In genomic region chr6:43724914-43725642, GRCh38 we compare ENCODE assay signal across 8 cellular contexts. TPM values are rescaled to one million over a fixed set of nuclear protein-coding genes. Genes with fewer than 3 reads are reported as not detected.
DNase-seq lines count a peak whose midpoint lies in the region; ATAC-seq and TF ChIP-seq lines count a peak whose summit lies in the region.

No MANE protein-coding gene starts in this region.

- H3K9me3 ChIP-seq in DND-41 (ENCODE audit: insufficient read depth, low read length, severe bottlenecking), result peaks cover 3% of the 10 kb centered on the region

- H3K27ac Mint-ChIP-seq in activated B cell treated with CpG ODN at 0.5 μM for 24 hours, result peak overlapping the region; percentile 81

- no peak overlapping the region for H2AFZ ChIP-seq in DND-41 (ENCODE audit: low read depth, low read length)

- no peak overlapping the region for H3K9ac ChIP-seq in DND-41 (ENCODE audit: low read depth, low read length)

- no peaks in the 10 kb centered on the region for H3K36me3 Mint-ChIP-seq in activated B cell treated with CpG ODN at 0.5 μM for 24 hours (ENCODE audit: low read depth)

- CTCF ChIA-PET in activated B cell treated with CpG ODN at 0.5 μM for 24 hours (lab: Charles Lee), result interaction anchor here (0.9 to 5.1 kb wide), 13 partner anchors 10 to 355 kb away, joined by 3 to 27 read pairs (median 5); partner anchors contain the start of gene VEGFA

- peaks cover 11% of the 10 kb centered on the region for H3K27me3 ChIP-seq in DND-41 (ENCODE audit: insufficient read depth, low read length, poor library complexity)

- no peaks in the 10 kb centered on the region for H3K36me3 ChIP-seq in DND-41 (ENCODE audit: insufficient read depth, low read length)

- POLR2A ChIA-PET in activated B cell treated with CpG ODN at 0.5 μM for 24 hours (lab: Charles Lee), result interaction anchor here (0.5 to 1.8 kb wide), 11 partner anchors 10 to 1675 kb away, joined by 3 to 46 read pairs (median 4); partner anchors contain the start of genes GTPBP2, HSP90AB1 and VEGFA

- ATAC-seq in DND-41 (ENCODE audit: insufficient read depth, low read depth), result peak; percentile 87
- ATAC-seq in activated B cell treated with CpG ODN at 0.5 μM for 24 hours (ENCODE audit: low read depth), result peak; percentile 86
- peak; percentile 83 for ATAC-seq in stimulated activated naive CD8-positive, alpha-beta T cell treated with anti-CD3 and anti-CD28 coated beads, Interleukin-15, Interleukin-2, amounts not matched to agents 100 U/mL and 50 U/mL, for 24 hours

- H3K4me3 ChIP-seq in DND-41 (ENCODE audit: low read depth in 1 of 2, low read length in 2 of 2), result peak overlapping the region in 1 of 2 experiments; percentile 8; a peak in 1 of 4 replicates

- DNase-seq in DND-41, result peak; percentile 94
- DNase-seq in H4 (ENCODE audit: low spot score), result peak; percentile 99
- DNase-seq in NCI-H1105 (lab: John Stamatoyannopoulos, UW), result peak; percentile 78
- peak; percentile 59 for DNase-seq in activated B cell treated with CpG ODN at 0.5 μM for 24 hours
- peak; percentile 52 to 87 for DNase-seq in T47D (ENCODE audit: low read depth in 1 of 2, low spot score in 1 of 2)
- peak; percentile 90 for DNase-seq in mucosa of gallbladder (ENCODE audit: low spot score)
- peak; percentile 86 for DNase-seq in stimulated activated naive CD8-positive, alpha-beta T cell treated with anti-CD3 and anti-CD28 coated beads, Interleukin-15, Interleukin-2, amounts not matched to agents 100 U/mL and 50 U/mL, for 24 hours
- DNase-seq in D341Med (ENCODE audit: low spot score), result no peak

- no peak overlapping the region for H3K27ac ChIP-seq in DND-41 (ENCODE audit: low read length)

- TF ChIP-seq CTCF in DND-41 (IDR thresholded peaks at IDR 0.05; ENCODE audit: borderline replicate concordance, extremely low read depth, low read length, poor library complexity, severe bottlenecking) (peak; percentile 10), activated B cell treated with CpG ODN at 0.5 μM for 24 hours (IDR thresholded peaks at IDR 0.05) (no peak)

- peaks cover 27% of the 10 kb centered on the region for H3K4me1 Mint-ChIP-seq in activated B cell treated with CpG ODN at 0.5 μM for 24 hours

- peaks cover 23% of the 10 kb centered on the region for H3K4me1 ChIP-seq in DND-41 (ENCODE audit: insufficient read depth, low read length)

- intact Hi-C loops in activated B cell treated with CpG ODN at 0.5 μM for 24 hours (cut with micrococcal nuclease), result loop anchor here (1.0 to 10.0 kb wide), 8 partner anchors 10 to 430 kb away; partner anchors contain the start of gene CAPN11

- peak overlapping the region; percentile 29 for H3K4me3 Mint-ChIP-seq in activated B cell treated with CpG ODN at 0.5 μM for 24 hours

- peaks cover 20% of the 10 kb centered on the region for H4K20me1 ChIP-seq in DND-41 (ENCODE audit: insufficient read depth, low read length)

- no peaks in the 10 kb centered on the region for H3K9me3 Mint-ChIP-seq in activated B cell treated with CpG ODN at 0.5 μM for 24 hours

- no peaks in the 10 kb centered on the region for H3K79me2 ChIP-seq in DND-41 (ENCODE audit: insufficient read depth, low read length)

- no peaks in the 10 kb centered on the region for H3K27me3 Mint-ChIP-seq in activated B cell treated with CpG ODN at 0.5 μM for 24 hours

- in situ Hi-C loops in T47D (cut with HindIII; ENCODE audit: low pct_unique_long_range_greater_than_20kb, low sequenced_read_pairs), result no loop called here

- H3K4me2 ChIP-seq in DND-41 (ENCODE audit: insufficient read depth, low read length), result peak overlapping the region; percentile 45

RNA-seq across cellular contexts. Expression of gene MRPS18A, which starts 37.5 kb away (rescaled TPM):
- total RNA-seq in H4 (2014; rRNA removed; shearing (Covaris generic)), result 73.4 and 84.5 TPM in 2 replicates
- total RNA-seq in activated B cell treated with CpG ODN at 0.5 μM for 24 hours, result 57.0 and 59.1 TPM in 2 replicates
- 44.3 TPM for total RNA-seq in mucosa of gallbladder

RNA-seq across cellular contexts. Expression of gene VEGFA, which starts 44.9 kb away (rescaled TPM):
- 46.8 and 55.6 TPM in 2 replicates for total RNA-seq in H4 (2014; rRNA removed; shearing (Covaris generic))
- total RNA-seq in activated B cell treated with CpG ODN at 0.5 μM for 24 hours, result 29.0 and 31.3 TPM in 2 replicates
- total RNA-seq in mucosa of gallbladder, result 420 TPM
